Comparison of ENCODE assay signal across 1 cellular context in the genomic region with DNA sequence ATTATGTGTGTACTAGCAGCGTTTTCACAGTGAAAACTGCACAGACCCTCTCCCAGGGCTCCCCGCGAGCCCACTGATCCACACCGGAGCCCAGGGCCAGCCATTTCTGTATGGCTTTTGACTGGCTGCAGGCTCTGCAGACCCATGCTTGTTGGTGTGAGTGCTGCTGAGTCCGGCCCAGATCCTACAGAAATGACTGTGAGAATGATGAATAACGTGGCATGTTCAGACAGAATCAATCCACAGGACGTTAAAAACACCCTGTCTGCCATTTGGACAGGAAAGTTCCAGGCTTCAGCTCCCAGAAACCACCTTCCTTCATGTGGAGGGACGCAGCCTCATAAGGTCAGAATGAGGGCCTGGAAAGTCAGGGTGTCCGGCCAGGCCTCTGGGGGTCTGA.
TF ChIP-seq lines count a peak whose summit lies in the region.

No MANE protein-coding gene starts in this region.

TF ChIP-seq in WTC11, 78 proteins besides CTCF, POLR2A, EP300 and RAD21 (continued from another document):
- TF ChIP-seq, protein P1, sequence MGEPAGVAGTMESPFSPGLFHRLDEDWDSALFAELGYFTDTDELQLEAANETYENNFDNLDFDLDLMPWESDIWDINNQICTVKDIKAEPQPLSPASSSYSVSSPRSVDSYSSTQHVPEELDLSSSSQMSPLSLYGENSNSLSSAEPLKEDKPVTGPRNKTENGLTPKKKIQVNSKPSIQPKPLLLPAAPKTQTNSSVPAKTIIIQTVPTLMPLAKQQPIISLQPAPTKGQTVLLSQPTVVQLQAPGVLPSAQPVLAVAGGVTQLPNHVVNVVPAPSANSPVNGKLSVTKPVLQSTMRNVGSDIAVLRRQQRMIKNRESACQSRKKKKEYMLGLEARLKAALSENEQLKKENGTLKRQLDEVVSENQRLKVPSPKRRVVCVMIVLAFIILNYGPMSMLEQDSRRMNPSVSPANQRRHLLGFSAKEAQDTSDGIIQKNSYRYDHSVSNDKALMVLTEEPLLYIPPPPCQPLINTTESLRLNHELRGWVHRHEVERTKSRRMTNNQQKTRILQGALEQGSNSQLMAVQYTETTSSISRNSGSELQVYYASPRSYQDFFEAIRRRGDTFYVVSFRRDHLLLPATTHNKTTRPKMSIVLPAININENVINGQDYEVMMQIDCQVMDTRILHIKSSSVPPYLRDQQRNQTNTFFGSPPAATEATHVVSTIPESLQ (CRISPR knock-in tag; IDR thresholded peaks at IDR 0.05) = no peak
- TF ChIP-seq TEAD1 (CRISPR knock-in tag; IDR thresholded peaks at IDR 0.05) = no peak
- TF ChIP-seq NR2C2 (CRISPR knock-in tag; IDR thresholded peaks at IDR 0.05) = no peak
